ENCODE assay signal across 1 cellular context in the genomic region with DNA sequence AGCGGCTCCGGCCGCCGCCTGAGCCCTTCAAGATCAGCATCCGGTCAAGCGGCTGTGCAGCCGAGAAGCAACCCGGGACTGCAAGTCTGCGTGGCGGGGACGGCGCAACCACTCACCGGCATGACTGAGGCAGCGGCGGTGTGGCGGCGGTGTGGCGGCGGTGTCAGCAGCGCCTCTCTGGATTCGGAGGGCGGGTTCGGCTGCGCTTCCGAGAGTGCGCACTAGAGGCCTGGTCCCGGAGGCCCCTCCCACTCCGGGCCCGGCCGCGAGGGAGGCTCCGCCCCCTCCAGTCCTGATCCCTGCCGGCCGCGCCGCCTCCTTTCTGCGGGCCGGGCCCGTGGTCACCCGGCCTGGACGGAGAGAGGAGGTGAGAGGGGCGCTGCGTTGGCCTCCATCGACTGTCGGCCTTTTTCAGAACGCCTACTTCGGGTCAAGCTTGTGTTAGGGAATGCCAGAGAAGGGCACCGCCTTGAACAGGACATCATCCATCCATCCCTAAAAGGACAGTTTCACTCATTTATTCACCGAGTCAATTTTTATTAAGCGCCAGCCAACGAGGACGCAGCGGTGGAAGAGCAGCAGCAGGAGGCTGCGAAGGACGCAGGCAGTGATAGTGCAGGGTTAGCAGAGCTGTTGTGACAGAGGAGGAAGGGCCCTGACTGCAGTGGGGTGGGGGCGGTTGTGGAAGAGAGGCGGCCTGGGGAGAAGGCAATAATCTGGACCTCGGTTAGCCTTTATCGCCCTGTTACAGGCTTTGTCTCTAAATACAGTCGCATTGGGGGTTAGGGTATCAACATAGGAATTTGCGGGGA.
TF ChIP-seq lines count a peak whose summit lies in the region.

A gene with protein sequence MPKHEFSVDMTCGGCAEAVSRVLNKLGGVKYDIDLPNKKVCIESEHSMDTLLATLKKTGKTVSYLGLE (minus strand): TSS at position 202 of the 812 bp plus-strand sequence. CDS start 80 bp downstream, at position 122.

TF ChIP-seq in IMR-90, 13 proteins besides CTCF, POLR2A, EP300 and RAD21:
- TF ChIP-seq, protein P1, sequence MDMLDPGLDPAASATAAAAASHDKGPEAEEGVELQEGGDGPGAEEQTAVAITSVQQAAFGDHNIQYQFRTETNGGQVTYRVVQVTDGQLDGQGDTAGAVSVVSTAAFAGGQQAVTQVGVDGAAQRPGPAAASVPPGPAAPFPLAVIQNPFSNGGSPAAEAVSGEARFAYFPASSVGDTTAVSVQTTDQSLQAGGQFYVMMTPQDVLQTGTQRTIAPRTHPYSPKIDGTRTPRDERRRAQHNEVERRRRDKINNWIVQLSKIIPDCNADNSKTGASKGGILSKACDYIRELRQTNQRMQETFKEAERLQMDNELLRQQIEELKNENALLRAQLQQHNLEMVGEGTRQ (IDR thresholded peaks at IDR 0.05; ENCODE audit: low read depth, low read length), result no peak
- TF ChIP-seq MAZ (IDR thresholded peaks at IDR 0.05; ENCODE audit: borderline replicate concordance, low read depth, low read length), result peak; percentile 15; the same call in 1 of the 2 replicates
- TF ChIP-seq SMC3 (IDR thresholded peaks at IDR 0.05; ENCODE audit: low read depth, low read length), result no peak
- peak; percentile 91 for TF ChIP-seq MXI1 (IDR thresholded peaks at IDR 0.05; ENCODE audit: borderline replicate concordance, low read depth, low read length)
TF ChIP-seq in IMR-90: peak in this region for 2.
